In the genomic region with DNA sequence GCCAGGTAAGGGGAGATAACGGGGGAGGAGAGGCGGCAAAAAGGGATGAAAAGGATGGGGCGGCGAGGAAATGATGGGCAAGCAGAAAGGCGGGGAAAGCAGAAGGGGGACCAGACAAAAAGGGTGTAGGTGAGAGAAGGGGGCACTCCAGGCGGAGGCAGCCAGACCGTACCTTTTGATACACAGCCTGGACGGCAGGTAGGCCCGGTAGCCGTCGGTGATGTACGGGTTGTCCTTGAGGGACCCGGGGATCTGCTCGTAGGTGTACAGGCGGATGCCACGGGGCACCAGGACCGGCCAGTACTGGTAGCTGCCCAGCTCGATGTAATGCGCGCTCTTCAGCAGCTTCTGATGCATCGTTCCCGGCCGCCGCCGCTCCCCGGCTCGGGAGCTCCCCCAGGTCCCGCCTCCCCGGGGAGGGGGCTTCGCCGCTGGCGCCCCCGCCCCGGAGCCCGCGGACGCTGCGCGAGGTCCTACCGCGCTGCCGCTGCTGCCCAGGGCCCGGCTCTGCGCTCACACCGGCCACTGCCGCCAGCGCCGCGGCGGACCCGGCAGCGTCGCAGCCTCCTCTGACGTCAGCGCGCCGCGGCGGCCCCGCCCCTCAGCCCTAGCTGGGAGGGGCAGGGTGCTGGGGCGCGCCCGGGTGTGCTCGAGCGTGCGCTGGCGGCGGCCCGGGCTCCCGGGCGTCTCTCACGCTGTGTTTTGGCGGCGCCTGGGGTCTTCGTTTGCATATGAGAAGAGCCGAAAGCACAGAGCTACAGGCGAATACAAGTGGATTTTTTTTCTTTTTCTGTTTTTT, we compare ENCODE assay signal across 8 cellular contexts. TPM values are rescaled to one million over a fixed set of nuclear protein-coding genes. Genes with fewer than 3 reads are reported as not detected.
A peak's percentile ranks its signal among the peaks of the same experiment; 100 is the strongest.
DNase-seq lines count a peak whose midpoint lies in the region; ATAC-seq and TF ChIP-seq lines count a peak whose summit lies in the region.

A gene with protein sequence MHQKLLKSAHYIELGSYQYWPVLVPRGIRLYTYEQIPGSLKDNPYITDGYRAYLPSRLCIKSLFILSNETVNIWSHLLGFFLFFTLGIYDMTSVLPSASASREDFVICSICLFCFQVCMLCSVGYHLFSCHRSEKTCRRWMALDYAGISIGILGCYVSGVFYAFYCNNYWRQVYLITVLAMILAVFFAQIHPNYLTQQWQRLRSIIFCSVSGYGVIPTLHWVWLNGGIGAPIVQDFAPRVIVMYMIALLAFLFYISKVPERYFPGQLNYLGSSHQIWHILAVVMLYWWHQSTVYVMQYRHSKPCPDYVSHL (minus strand): TSS at position 571 of the 799 bp plus-strand sequence. CDS start 214 bp downstream, at position 357.

- H3F3A ChIP-seq in PC-3 (ENCODE audit: low read length, unreplicated experiment): no peaks in the 10 kb centered on the region

- peak within 1 kb of the TSS; percentile 87 for H3K4me3 Mint-ChIP-seq in activated T-cell treated with anti-CD3 and anti-CD28 coated beads, Interleukin-2, amount 50 U/mL, for 24 hours

- H3K4me3 ChIP-seq in IMR-90 (ENCODE audit: insufficient read depth, low read depth, low read length) (peak within 1 kb of the TSS; percentile 100), PC-3 (ENCODE audit: low read length) (peak within 1 kb of the TSS; percentile 93), esophagus muscularis mucosa (peak within 1 kb of the TSS; percentile 72 to 98 (median 86))

- no peak for TF ChIP-seq EP300 in esophagus muscularis mucosa (IDR thresholded peaks at IDR 0.05)

- peak; percentile 76 for TF ChIP-seq POLR2A in IMR-90 (IDR thresholded peaks at IDR 0.05; ENCODE audit: low read depth, low read length)
- TF ChIP-seq POLR2A in esophagus muscularis mucosa (IDR thresholded peaks at IDR 0.05; ENCODE audit: low read depth): peak; percentile 8

- 1% methylated on average over 34 of the region's 77 CpGs; no CpG with 5 or more reads in 1 of the 2 experiments for WGBS in IMR-90 (ENCODE audit: extremely low coverage in 2 of 2, insufficient read length in 1 of 2), 2 experiments
- WGBS in esophagus muscularis mucosa: under 1% methylated on average over 28 of the region's 77 CpGs

- peak within 1 kb of the TSS; percentile 95 for H3K4me2 ChIP-seq in IMR-90 (ENCODE audit: low read depth, low read length)
- H3K4me2 ChIP-seq in PC-3 (ENCODE audit: low read length): peak within 1 kb of the TSS; percentile 93

- peak within 1 kb of the TSS; percentile 82 for H3K4ac ChIP-seq in IMR-90 (ENCODE audit: low read depth, low read length)

- in situ Hi-C loops in IMR-90 (cut with MboI; ENCODE audit: low sequenced_read_pairs): loop anchor here (25.0 kb wide), 1 partner anchor 1398 kb away; a partner anchor contains a TSS

- peak within 1 kb of the TSS; percentile 64 for H3K27ac Mint-ChIP-seq in activated T-cell treated with anti-CD3 and anti-CD28 coated beads, Interleukin-2, amount 50 U/mL, for 24 hours

- H2AFZ ChIP-seq in IMR-90 (replicated peaks; ENCODE audit: low read length, poor library complexity) (peak within 1 kb of the TSS; percentile 95), PC-3 (ENCODE audit: low read length) (peak within 1 kb of the TSS; percentile 99)

- H3K4me1 ChIP-seq in IMR-90 (ENCODE audit: control insufficient read depth, insufficient read depth, low read length): peaks cover 2% of the 10 kb centered on the region; the same call in 1 of the 2 replicates
- H3K4me1 ChIP-seq in PC-3 (ENCODE audit: insufficient read depth, low read length): peaks cover 8% of the 10 kb centered on the region
- peaks cover 13 to 48% (median 45%) of the 10 kb centered on the region in 4 donors for H3K4me1 ChIP-seq in esophagus muscularis mucosa

- peaks cover 49% of the 10 kb centered on the region for H3K4me1 Mint-ChIP-seq in activated T-cell treated with anti-CD3 and anti-CD28 coated beads, Interleukin-2, amount 50 U/mL, for 24 hours (ENCODE audit: low read depth)

- peaks cover 20% of the 10 kb centered on the region for H3K36me3 Mint-ChIP-seq in activated T-cell treated with anti-CD3 and anti-CD28 coated beads, Interleukin-2, amount 50 U/mL, for 24 hours (ENCODE audit: low read depth)

- H3K9me3 Mint-ChIP-seq in activated T-cell treated with anti-CD3 and anti-CD28 coated beads, Interleukin-2, amount 50 U/mL, for 24 hours: no peaks in the 10 kb centered on the region

- ATAC-seq in GM21529 (IDR thresholded peaks at IDR 0.05; ENCODE audit: unreplicated experiment) (peak; percentile 96), IMR-90 (ENCODE audit: low read depth) (peak; percentile 99), PC-3 (peak; percentile 95)

- H3K36me3 ChIP-seq in IMR-90 (ENCODE audit: control insufficient read depth, insufficient read depth, low read length): no peaks in the 10 kb centered on the region; the same call in 1 of the 2 replicates
- no peaks in the 10 kb centered on the region for H3K36me3 ChIP-seq in PC-3 (ENCODE audit: low read depth, low read length)
- H3K36me3 ChIP-seq in esophagus muscularis mucosa: peaks cover 0 to 2% (median 0%) of the 10 kb centered on the region in 4 donors

- peak within 1 kb of the TSS; percentile 64 for H3K27ac ChIP-seq in IMR-90 (ENCODE audit: insufficient read depth, low read length)
- H3K27ac ChIP-seq in PC-3 (ENCODE audit: low read length): no peak within 1 kb of the TSS
- peak within 1 kb of the TSS; percentile 85 to 91 (median 89) for H3K27ac ChIP-seq in esophagus muscularis mucosa (replicated peaks in 1 of 4)

- H4K8ac ChIP-seq in IMR-90 (ENCODE audit: low read depth in 2 of 2, low read length in 2 of 2): peak within 1 kb of the TSS; percentile 82 to 86; a peak in 3 of 4 replicates

- H4K20me1 ChIP-seq in IMR-90 (ENCODE audit: insufficient read depth, low read length) (no peaks in the 10 kb centered on the region; the same call in 1 of the 2 replicates), PC-3 (ENCODE audit: low read length) (no peaks in the 10 kb centered on the region)

- H3K27me3 Mint-ChIP-seq in activated T-cell treated with anti-CD3 and anti-CD28 coated beads, Interleukin-2, amount 50 U/mL, for 24 hours: peaks cover 13% of the 10 kb centered on the region

- peak within 1 kb of the TSS; percentile 81 for H4K91ac ChIP-seq in IMR-90 (ENCODE audit: insufficient read depth, low read depth, low read length)

- 0 out of 2 replicates have a peak within 1 kb of the TSS, but pooled peaks have one; percentile 17 for H2BK120ac ChIP-seq in IMR-90 (ENCODE audit: low read depth, low read length)

- H3K27me3 ChIP-seq in IMR-90 (ENCODE audit: control insufficient read depth, insufficient read depth, low read length) (peaks cover 8% of the 10 kb centered on the region), PC-3 (ENCODE audit: low read length) (no peaks in the 10 kb centered on the region), esophagus muscularis mucosa (no peaks in the 10 kb centered on the region)

- H3K14ac ChIP-seq in IMR-90 (replicated peaks; ENCODE audit: low read depth, low read length): peak within 1 kb of the TSS; percentile 87; the same call in 1 of the 2 replicates

- peak within 1 kb of the TSS; percentile 94; the same call in 1 of the 2 replicates for H3K23ac ChIP-seq in IMR-90 (ENCODE audit: low read depth, low read length)

- no peak within 1 kb of the TSS for H2BK20ac ChIP-seq in IMR-90 (ENCODE audit: low read depth, low read length)

- peak within 1 kb of the TSS; percentile 84 for H4K5ac ChIP-seq in IMR-90 (ENCODE audit: low read depth, low read length)

- intact Hi-C loops in IMR-90 (cut with micrococcal nuclease) (loop anchor here (10.0 kb wide), 1 partner anchor 974 kb away; no protein-coding TSS in a partner anchor), PC-3 (cut with micrococcal nuclease) (no loop called here), esophagus muscularis mucosa (cut with DNase I) (no loop called here)

- peaks cover 17 to 19% of the 10 kb centered on the region in 2 experiments for H3K79me1 ChIP-seq in IMR-90 (ENCODE audit: low read depth in 1 of 2, low read length in 2 of 2)

- dilution Hi-C loops in IMR-90 (cut with HindIII; ENCODE audit: low sequenced_read_pairs, unreplicated experiment): no loop called here

- H2AK9ac ChIP-seq in IMR-90 (replicated peaks; ENCODE audit: low read depth, low read length, poor library complexity): peak within 1 kb of the TSS; percentile 77

- BruUV-seq in IMR-90 (replicated peaks; lab: Mats Ljungman, UMichigan) (no TSS peak), PC-3 (replicated peaks; lab: Mats Ljungman, UMichigan) (no TSS peak)

- H3K56ac ChIP-seq in IMR-90 (ENCODE audit: extremely low read depth, insufficient read depth, low read length): peak within 1 kb of the TSS; percentile 14; the same call in 1 of the 2 replicates

- TF ChIP-seq CTCF in IMR-90 (conservative IDR thresholded peaks at IDR 0.05; ENCODE audit: low read depth, low read length) (no peak), PC-3 (conservative IDR thresholded peaks at IDR 0.05; ENCODE audit: low read depth, low read length) (no peak), esophagus muscularis mucosa (IDR thresholded peaks at IDR 0.05) (no peak)

- H3K79me2 ChIP-seq in PC-3 (ENCODE audit: low read length): peaks cover 15% of the 10 kb centered on the region; the same call in 1 of the 2 replicates

- no peak; the same call in 1 of the 2 replicates for TF ChIP-seq RAD21 in IMR-90 (IDR thresholded peaks at IDR 0.05; ENCODE audit: low read length)

- H3K9ac ChIP-seq in IMR-90 (ENCODE audit: low read depth, low read length) (peak within 1 kb of the TSS; percentile 95), PC-3 (ENCODE audit: low read length) (peak within 1 kb of the TSS; percentile 77)

- H3K9me1 ChIP-seq in IMR-90 (ENCODE audit: insufficient read depth, low read length): peaks cover 3% of the 10 kb centered on the region

- CTCF ChIA-PET in IMR-90 (lab: Yijun Ruan, JAX): interaction anchor here (0.6 to 1.0 kb wide), 3 partner anchors 12 to 718 kb away, joined by 3 to 7 read pairs (median 3); no protein-coding TSS in a partner anchor
- CTCF ChIA-PET in PC-3 (lab: Charles Lee): no interaction called here

- H3K18ac ChIP-seq in IMR-90 (ENCODE audit: low read depth, low read length): peak within 1 kb of the TSS; percentile 43; the same call in 1 of the 2 replicates

- no peaks in the 10 kb centered on the region for H3K9me2 ChIP-seq in PC-3 (replicated peaks; ENCODE audit: low read length)

- H3K9me3 ChIP-seq in IMR-90 (ENCODE audit: control insufficient read depth, insufficient read depth, low read length) (no peaks in the 10 kb centered on the region), PC-3 (ENCODE audit: low read length) (no peaks in the 10 kb centered on the region), esophagus muscularis mucosa (no peaks in the 10 kb centered on the region)

- no peak within 1 kb of the TSS for H2AK5ac ChIP-seq in IMR-90 (ENCODE audit: low read depth, low read length)

- no peak within 1 kb of the TSS for H2BK5ac ChIP-seq in IMR-90 (ENCODE audit: low read depth, low read length, poor library complexity, severe bottlenecking)

- POLR2A ChIA-PET in IMR-90 (lab: Charles Lee; ENCODE audit: unreplicated experiment): interaction anchor here (0.6 kb wide), 1 partner anchor 1188 kb away, joined by 8 read pairs; no protein-coding TSS in a partner anchor
- POLR2A ChIA-PET in PC-3 (lab: Charles Lee; ENCODE audit: unreplicated experiment): interaction anchor here (0.6 kb wide), 3 partner anchors 156 to 1159 kb away, joined by 3 to 11 read pairs (median 5); no protein-coding TSS in a partner anchor

- DNase-seq in DMS53 (lab: John Stamatoyannopoulos, UW) (peak; percentile 89), IMR-90 (peak; percentile 76), PC-3 (peak; percentile 86), esophagus muscularis mucosa (ENCODE audit: extremely low spot score) (no peak), myocyte (ENCODE audit: low read depth) (peak; percentile 85)
- DNase-seq in activated T-cell treated with anti-CD3 and anti-CD28 coated beads, Interleukin-2, amount 50 U/mL, for 24 hours: peak; percentile 91
- DNase-seq in stimulated activated CD8-positive, alpha-beta memory T cell treated with anti-CD3 and anti-CD28 coated beads, Interleukin-7, amount 100 ng/mL, for 48 hours (ENCODE audit: extremely low read depth in 1 of 2, low read depth in 1 of 2): peak; percentile 69 to 71

- H2BK15ac ChIP-seq in IMR-90 (ENCODE audit: low read depth, low read length): peak within 1 kb of the TSS; percentile 15; the same call in 1 of the 3 replicates

RNA-seq across cellular contexts. Expression of the gene that starts here (rescaled TPM):
- 11.5 and 20.0 TPM in 2 replicates for total RNA-seq in IMR-90 (2012; rRNA removed)
- 8.2 and 11.8 TPM in 2 replicates for polyA plus RNA-seq in IMR-90 (2012; rRNA removed)
- 1.8 and 2.2 TPM in 2 replicates for polyA plus RNA-seq in IMR-90 (2012; cell fraction: cytosol; rRNA removed)
- polyA plus RNA-seq in IMR-90 (2012; cell fraction: nucleus; rRNA removed; ENCODE audit: low replicate concordance): 2.6 and 16.7 TPM in 2 replicates
- total RNA-seq in PC-3 (2014; rRNA removed): 10.7 and 16.9 TPM in 2 replicates
- 10 to 100 TPM; 37.8 to 59.3 (median 42.8) TPM for total RNA-seq in esophagus muscularis mucosa
- 12.6 and 12.7 TPM in 2 replicates for total RNA-seq in myocyte
- 8.1 TPM for polyA plus RNA-seq in myocyte (2012)
